In the genomic region with DNA sequence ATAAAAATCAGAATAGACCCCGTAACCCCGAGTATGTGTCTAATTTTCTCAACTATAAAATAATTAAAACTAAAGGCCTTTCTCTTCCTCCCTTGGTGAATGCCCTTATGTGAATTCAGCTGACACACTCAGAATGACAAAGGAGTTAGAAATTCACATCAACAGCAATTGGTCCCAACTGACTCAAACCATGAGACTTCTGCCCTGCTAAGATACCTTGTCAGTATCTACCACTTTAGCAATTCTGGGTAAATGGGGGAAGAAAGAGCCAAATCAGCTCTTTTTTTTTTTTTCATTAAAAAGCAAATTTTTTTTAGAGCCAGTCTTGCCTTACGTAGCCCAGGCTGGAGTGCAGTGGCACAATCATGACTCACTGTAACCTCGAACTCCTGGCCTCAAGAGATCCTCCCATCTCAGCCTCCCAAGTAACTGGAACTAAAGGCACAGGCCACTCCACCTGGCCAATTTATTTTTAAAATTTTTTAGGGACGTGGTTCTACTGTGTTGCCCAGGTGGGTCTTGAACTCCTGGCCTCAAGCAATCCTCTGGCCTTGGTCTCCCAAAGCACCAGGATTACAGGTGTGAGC, we compare ENCODE assay signal across 2 cellular contexts.
TF ChIP-seq lines count a peak whose summit lies in the region.

No MANE protein-coding gene starts in this region.

TF ChIP-seq in K562, 482 proteins besides CTCF, POLR2A, EP300 and RAD21 (continues in another document):
- TF ChIP-seq, protein P1, sequence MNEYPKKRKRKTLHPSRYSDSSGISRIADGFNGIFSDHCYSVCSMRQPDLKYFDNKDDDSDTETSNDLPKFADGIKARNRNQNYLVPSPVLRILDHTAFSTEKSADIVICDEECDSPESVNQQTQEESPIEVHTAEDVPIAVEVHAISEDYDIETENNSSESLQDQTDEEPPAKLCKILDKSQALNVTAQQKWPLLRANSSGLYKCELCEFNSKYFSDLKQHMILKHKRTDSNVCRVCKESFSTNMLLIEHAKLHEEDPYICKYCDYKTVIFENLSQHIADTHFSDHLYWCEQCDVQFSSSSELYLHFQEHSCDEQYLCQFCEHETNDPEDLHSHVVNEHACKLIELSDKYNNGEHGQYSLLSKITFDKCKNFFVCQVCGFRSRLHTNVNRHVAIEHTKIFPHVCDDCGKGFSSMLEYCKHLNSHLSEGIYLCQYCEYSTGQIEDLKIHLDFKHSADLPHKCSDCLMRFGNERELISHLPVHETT (CRISPR knock-in tag; conservative IDR thresholded peaks at IDR 0.05 in 1 of 2, IDR thresholded peaks at IDR 0.05 in 1 of 2), result no peak
- TF ChIP-seq SP1 (CRISPR knock-in tag; IDR thresholded peaks at IDR 0.05), result no peak
- TF ChIP-seq ILF3 (IDR thresholded peaks at IDR 0.05; ENCODE audit: borderline replicate concordance), result 0 out of 2 replicates have a peak, but pooled peaks have one; percentile 4
- TF ChIP-seq, protein P2, sequence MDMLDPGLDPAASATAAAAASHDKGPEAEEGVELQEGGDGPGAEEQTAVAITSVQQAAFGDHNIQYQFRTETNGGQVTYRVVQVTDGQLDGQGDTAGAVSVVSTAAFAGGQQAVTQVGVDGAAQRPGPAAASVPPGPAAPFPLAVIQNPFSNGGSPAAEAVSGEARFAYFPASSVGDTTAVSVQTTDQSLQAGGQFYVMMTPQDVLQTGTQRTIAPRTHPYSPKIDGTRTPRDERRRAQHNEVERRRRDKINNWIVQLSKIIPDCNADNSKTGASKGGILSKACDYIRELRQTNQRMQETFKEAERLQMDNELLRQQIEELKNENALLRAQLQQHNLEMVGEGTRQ (CRISPR knock-in tag; IDR thresholded peaks at IDR 0.05), result no peak
- TF ChIP-seq TARDBP (IDR thresholded peaks at IDR 0.05), result no peak
- TF ChIP-seq IRF2 (CRISPR knock-in tag; IDR thresholded peaks at IDR 0.05), result no peak
- no peak for TF ChIP-seq ZNF217 (CRISPR knock-in tag; IDR thresholded peaks at IDR 0.05)
- TF ChIP-seq CEBPB (tag; IDR thresholded peaks at IDR 0.05), result no peak
- TF ChIP-seq, protein P3, sequence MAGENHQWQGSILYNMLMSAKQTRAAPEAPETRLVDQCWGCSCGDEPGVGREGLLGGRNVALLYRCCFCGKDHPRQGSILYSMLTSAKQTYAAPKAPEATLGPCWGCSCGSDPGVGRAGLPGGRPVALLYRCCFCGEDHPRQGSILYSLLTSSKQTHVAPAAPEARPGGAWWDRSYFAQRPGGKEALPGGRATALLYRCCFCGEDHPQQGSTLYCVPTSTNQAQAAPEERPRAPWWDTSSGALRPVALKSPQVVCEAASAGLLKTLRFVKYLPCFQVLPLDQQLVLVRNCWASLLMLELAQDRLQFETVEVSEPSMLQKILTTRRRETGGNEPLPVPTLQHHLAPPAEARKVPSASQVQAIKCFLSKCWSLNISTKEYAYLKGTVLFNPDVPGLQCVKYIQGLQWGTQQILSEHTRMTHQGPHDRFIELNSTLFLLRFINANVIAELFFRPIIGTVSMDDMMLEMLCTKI (IDR thresholded peaks at IDR 0.05; ENCODE audit: partially characterized antibody), result no peak
- TF ChIP-seq SLC30A9 (CRISPR knock-in tag; IDR thresholded peaks at IDR 0.05), result no peak
- TF ChIP-seq SIN3B (IDR thresholded peaks at IDR 0.05; ENCODE audit: low read depth), result no peak
- no peak for TF ChIP-seq ZNF3 (CRISPR knock-in tag; IDR thresholded peaks at IDR 0.05)
- TF ChIP-seq ZNF175 (CRISPR knock-in tag; IDR thresholded peaks at IDR 0.05; ENCODE audit: low read depth), result no peak
- no peak for TF ChIP-seq GATAD2A (IDR thresholded peaks at IDR 0.05)
- TF ChIP-seq CREM (IDR thresholded peaks at IDR 0.05; ENCODE audit: low read depth), result no peak
- TF ChIP-seq CC2D1A (IDR thresholded peaks at IDR 0.05), result no peak
- TF ChIP-seq SUPT5H (IDR thresholded peaks at IDR 0.05), result no peak
- peak; percentile 45; the same call in 1 of the 2 replicates for TF ChIP-seq JUND (IDR thresholded peaks at IDR 0.05; ENCODE audit: borderline replicate concordance, low read depth, low read length)
- no peak for TF ChIP-seq JUND (tag; IDR thresholded peaks at IDR 0.05; ENCODE audit: borderline replicate concordance, low read depth, low read length)
- peak; percentile 38; the same call in 1 of the 2 replicates for TF ChIP-seq TAL1 (IDR thresholded peaks at IDR 0.05)
- no peak for TF ChIP-seq MTA2 (IDR thresholded peaks at IDR 0.05; ENCODE audit: low read depth)
- no peak for TF ChIP-seq ADNP (tag; IDR thresholded peaks at IDR 0.05)
- TF ChIP-seq, protein P4, sequence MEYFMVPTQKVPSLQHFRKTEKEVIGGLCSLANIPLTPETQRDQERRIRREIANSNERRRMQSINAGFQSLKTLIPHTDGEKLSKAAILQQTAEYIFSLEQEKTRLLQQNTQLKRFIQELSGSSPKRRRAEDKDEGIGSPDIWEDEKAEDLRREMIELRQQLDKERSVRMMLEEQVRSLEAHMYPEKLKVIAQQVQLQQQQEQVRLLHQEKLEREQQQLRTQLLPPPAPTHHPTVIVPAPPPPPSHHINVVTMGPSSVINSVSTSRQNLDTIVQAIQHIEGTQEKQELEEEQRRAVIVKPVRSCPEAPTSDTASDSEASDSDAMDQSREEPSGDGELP (CRISPR knock-in tag; IDR thresholded peaks at IDR 0.05; ENCODE audit: borderline replicate concordance), result no peak
- TF ChIP-seq RBM25 (IDR thresholded peaks at IDR 0.05; ENCODE audit: low read depth, low read length, severe bottlenecking), result peak; percentile 65
- TF ChIP-seq CHD1 (IDR thresholded peaks at IDR 0.05; ENCODE audit: low read length), result no peak
- TF ChIP-seq, protein P5, sequence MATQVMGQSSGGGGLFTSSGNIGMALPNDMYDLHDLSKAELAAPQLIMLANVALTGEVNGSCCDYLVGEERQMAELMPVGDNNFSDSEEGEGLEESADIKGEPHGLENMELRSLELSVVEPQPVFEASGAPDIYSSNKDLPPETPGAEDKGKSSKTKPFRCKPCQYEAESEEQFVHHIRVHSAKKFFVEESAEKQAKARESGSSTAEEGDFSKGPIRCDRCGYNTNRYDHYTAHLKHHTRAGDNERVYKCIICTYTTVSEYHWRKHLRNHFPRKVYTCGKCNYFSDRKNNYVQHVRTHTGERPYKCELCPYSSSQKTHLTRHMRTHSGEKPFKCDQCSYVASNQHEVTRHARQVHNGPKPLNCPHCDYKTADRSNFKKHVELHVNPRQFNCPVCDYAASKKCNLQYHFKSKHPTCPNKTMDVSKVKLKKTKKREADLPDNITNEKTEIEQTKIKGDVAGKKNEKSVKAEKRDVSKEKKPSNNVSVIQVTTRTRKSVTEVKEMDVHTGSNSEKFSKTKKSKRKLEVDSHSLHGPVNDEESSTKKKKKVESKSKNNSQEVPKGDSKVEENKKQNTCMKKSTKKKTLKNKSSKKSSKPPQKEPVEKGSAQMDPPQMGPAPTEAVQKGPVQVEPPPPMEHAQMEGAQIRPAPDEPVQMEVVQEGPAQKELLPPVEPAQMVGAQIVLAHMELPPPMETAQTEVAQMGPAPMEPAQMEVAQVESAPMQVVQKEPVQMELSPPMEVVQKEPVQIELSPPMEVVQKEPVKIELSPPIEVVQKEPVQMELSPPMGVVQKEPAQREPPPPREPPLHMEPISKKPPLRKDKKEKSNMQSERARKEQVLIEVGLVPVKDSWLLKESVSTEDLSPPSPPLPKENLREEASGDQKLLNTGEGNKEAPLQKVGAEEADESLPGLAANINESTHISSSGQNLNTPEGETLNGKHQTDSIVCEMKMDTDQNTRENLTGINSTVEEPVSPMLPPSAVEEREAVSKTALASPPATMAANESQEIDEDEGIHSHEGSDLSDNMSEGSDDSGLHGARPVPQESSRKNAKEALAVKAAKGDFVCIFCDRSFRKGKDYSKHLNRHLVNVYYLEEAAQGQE (CRISPR knock-in tag; IDR thresholded peaks at IDR 0.05; ENCODE audit: low read depth), result no peak

TF ChIP-seq in HEK293T, 16 proteins besides CTCF, POLR2A, EP300 and RAD21 (continued from another document):
- TF ChIP-seq, protein P6, sequence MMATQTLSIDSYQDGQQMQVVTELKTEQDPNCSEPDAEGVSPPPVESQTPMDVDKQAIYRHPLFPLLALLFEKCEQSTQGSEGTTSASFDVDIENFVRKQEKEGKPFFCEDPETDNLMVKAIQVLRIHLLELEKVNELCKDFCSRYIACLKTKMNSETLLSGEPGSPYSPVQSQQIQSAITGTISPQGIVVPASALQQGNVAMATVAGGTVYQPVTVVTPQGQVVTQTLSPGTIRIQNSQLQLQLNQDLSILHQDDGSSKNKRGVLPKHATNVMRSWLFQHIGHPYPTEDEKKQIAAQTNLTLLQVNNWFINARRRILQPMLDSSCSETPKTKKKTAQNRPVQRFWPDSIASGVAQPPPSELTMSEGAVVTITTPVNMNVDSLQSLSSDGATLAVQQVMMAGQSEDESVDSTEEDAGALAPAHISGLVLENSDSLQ (IDR thresholded peaks at IDR 0.05), result no peak
- TF ChIP-seq TARDBP (IDR thresholded peaks at IDR 0.05) (no peak), HDGF (IDR thresholded peaks at IDR 0.05; ENCODE audit: borderline replicate concordance) (no peak), SUZ12 (IDR thresholded peaks at IDR 0.05) (no peak)
